28 cellular contexts compared by ENCODE assay signal in the genomic region with DNA sequence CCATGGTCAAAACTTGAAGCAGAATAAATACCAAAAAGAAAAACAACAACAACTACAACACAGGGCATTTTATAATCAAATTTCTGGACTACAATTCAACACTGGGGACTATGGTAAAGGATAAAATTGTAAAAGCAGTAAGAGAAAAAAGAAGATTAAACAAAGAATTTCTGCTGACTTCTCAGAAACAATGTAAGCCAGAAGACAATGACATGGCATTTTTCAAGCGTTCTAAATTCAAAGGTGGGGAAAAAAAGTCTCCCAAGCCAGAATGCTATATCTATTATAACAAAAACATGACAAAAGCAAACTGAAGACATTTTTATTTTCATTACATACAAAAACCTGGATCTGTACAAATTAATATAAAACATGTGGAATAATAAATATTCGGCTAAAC.
"Had no signal": no experiment of that assay in that cellular context is flagged by ENCODE, and none has a peak within 500 bp of the region (broad histone marks: within the 10 kb centered on the region; RNA-seq: fewer than 3 reads in every experiment).

No MANE protein-coding gene starts in this region.

- H3K27me3 ChIP-seq: neural progenitor cell, ovary, spleen, testis, transverse colon, upper lobe of right lung, uterus had no signal

- ATAC-seq: natural killer cell; psoas muscle; right cardiac atrium; sciatic nerve; stimulated activated memory B cell treated with anti-CD40 and anti-IgM and Interleukin-4, amounts not matched to agents 10 μg/mL and 1 μg/mL and 100 μg/mL, for 72 hours; stimulated activated naive CD8-positive, alpha-beta T cell treated with anti-CD3 and anti-CD28 coated beads, Interleukin-15, amount 100 ng/mL, for 72 hours; stimulated activated naive CD8-positive, alpha-beta T cell treated with anti-CD3 and anti-CD28 coated beads, Interleukin-15, Interleukin-2, amounts not matched to agents 100 U/mL and 50 U/mL, for 24 hours; upper lobe of right lung had no signal

- H3K4me3 ChIP-seq: neural progenitor cell, ovary, psoas muscle, skin epidermis, smooth muscle cell, spleen, suprapubic skin, testis, tibial artery, transverse colon, upper lobe of right lung, uterus had no signal

- H3K4me1 ChIP-seq: neural progenitor cell, parathyroid adenoma, psoas muscle, spleen, suprapubic skin, testis, tibial artery, transverse colon, upper lobe of right lung, uterus had no signal

- H3K36me3 ChIP-seq: neural progenitor cell, ovary, spleen, suprapubic skin, tibial artery, transverse colon, upper lobe of right lung, uterus had no signal

- H3K9ac ChIP-seq: neural progenitor cell, parathyroid adenoma had no signal

- H2AFZ ChIP-seq: neural progenitor cell, parathyroid adenoma had no signal

- H3K4me2 ChIP-seq: neural progenitor cell, smooth muscle cell had no signal

- DNase-seq: natural killer cell; occipital lobe; ovary; posterior cingulate gyrus; psoas muscle; right cardiac atrium; spleen; stimulated activated CD4-positive, alpha-beta T cell treated with anti-CD3 and anti-CD28 coated beads, Interleukin-12 subunit alpha, Interleukin-12 subunit beta, amount 100 ng/mL, for 4 hours; stimulated activated CD4-positive, alpha-beta T cell treated with anti-CD3 and anti-CD28 coated beads, Interleukin-1b, Interleukin-23, amount 100 ng/mL, for 48 hours; stimulated activated CD4-positive, alpha-beta T cell treated with anti-CD3 and anti-CD28 coated beads, Interleukin-4, amount 100 ng/mL, for 1 hour; stimulated activated CD4-positive, alpha-beta T cell treated with anti-CD3 and anti-CD28 coated beads, Interleukin-4, amount 100 ng/mL, for 4 hours; stimulated activated CD8-positive, alpha-beta memory T cell treated with anti-CD3 and anti-CD28 coated beads, Interleukin-4, amount 100 ng/mL, for 48 hours; stimulated activated naive CD4-positive, alpha-beta T cell; stimulated activated naive CD8-positive, alpha-beta T cell treated with anti-CD3 and anti-CD28 coated beads, Interleukin-15, amount 100 ng/mL, for 72 hours; stimulated activated naive CD8-positive, alpha-beta T cell treated with anti-CD3 and anti-CD28 coated beads, Interleukin-15, Interleukin-2, amounts not matched to agents 100 U/mL and 50 U/mL, for 24 hours; substantia nigra; testis; tibial artery; transverse colon; upper lobe of right lung; uterus had no signal

- H3K27ac ChIP-seq: neural progenitor cell, ovary, parathyroid adenoma, psoas muscle, skin epidermis, spleen, suprapubic skin, testis, tibial artery, transverse colon, upper lobe of right lung, uterus had no signal

- H3K9me3 ChIP-seq: ovary, suprapubic skin, testis, upper lobe of right lung, uterus had no signal

- H3K79me2 ChIP-seq: parathyroid adenoma had no signal
